In the genomic region with DNA sequence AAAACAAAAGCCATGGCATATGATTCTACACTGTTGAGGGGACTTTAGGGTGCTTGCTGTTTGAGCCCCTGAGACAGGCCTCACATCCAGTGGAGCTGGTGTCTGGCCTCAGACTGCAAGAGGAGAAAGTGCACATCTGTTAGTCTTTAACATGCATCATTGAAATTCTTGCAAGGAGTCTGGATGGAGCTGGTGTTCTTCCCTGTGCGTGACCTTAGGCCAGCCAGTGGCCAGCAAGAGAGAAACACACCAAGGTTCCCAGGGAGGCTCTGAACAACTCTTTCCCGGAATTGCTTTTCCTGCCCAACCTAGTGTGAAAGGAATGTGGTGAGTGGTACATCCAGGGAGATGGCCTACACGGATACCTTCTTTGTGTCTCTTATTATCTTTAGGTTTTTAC, we compare ENCODE assay signal across 18 cellular contexts.
DNase-seq lines count a peak whose midpoint lies in the region; ATAC-seq and TF ChIP-seq lines count a peak whose summit lies in the region.
"Had no signal": no experiment of that assay in that cellular context is flagged by ENCODE, and none has a peak within 500 bp of the region (broad histone marks: within the 10 kb centered on the region; RNA-seq: fewer than 3 reads in every experiment).

No MANE protein-coding gene starts in this region.

- in situ Hi-C loops in astrocyte of the cerebellum (cut with HindIII; ENCODE audit: low sequenced_read_pairs): no loop called here

- ATAC-seq in HG03354 (IDR thresholded peaks at IDR 0.05; ENCODE audit: poor library complexity, severe bottlenecking, unreplicated experiment): no peak
- ATAC-seq in HG03565 (IDR thresholded peaks at IDR 0.05; ENCODE audit: unreplicated experiment): no peak
- ATAC-seq: esophagus mucosa, HepG2 had no signal

- H3K4me3 ChIP-seq in astrocyte of the cerebellum (ENCODE audit: low read depth, low read length): no peak overlapping the region
- no peak overlapping the region for H3K4me3 ChIP-seq in foreskin fibroblast (ENCODE audit: low read depth in 1 of 2, low read length in 2 of 2)
- no peak overlapping the region for H3K4me3 ChIP-seq in skeletal muscle cell (ENCODE audit: low read depth, low read length)

- DNase-seq in GM03348 (ENCODE audit: low spot score) (peak; percentile 48), astrocyte of the cerebellum (ENCODE audit: low read depth) (peak; percentile 83), foreskin fibroblast (peak; percentile 85 to 88), skeletal muscle cell (ENCODE audit: low read depth) (peak; percentile 61)
- no peak for DNase-seq in activated CD4-positive, alpha-beta T cell treated with anti-CD3 and anti-CD28 coated beads, Interleukin-2, amount 50 U/mL, for 4 hours
- DNase-seq: amniotic stem cell; CD4-positive, CD25-positive, alpha-beta regulatory T cell; cortex of kidney; DND-41; naive B cell; NCI-H2107; stimulated activated CD4-positive, alpha-beta T cell treated with anti-CD3 and anti-CD28 coated beads, Interleukin-1b, Interleukin-23, amount 100 ng/mL, for 48 hours; SW 1271; WERI-Rb-1 had no signal

- no peak for TF ChIP-seq CTCF in astrocyte of the cerebellum (IDR thresholded peaks at IDR 0.05; ENCODE audit: low read depth, low read length, missing control alignments)
- TF ChIP-seq CTCF in foreskin fibroblast (IDR thresholded peaks at IDR 0.05; ENCODE audit: low read depth, low read length): no peak

Comparison
In these comparisons a context has a peak if more than half of its experiments do, and no peak if none do; other contexts are left out.
1. DNase-seq: peak in GM03348 (single experiment), astrocyte of the cerebellum (single experiment), foreskin fibroblast (2 of 2) and skeletal muscle cell (single experiment); none in activated CD4-positive, alpha-beta T cell treated with anti-CD3 and anti-CD28 coated beads, Interleukin-2, amount 50 U/mL, for 4 hours (0 of 2).